Comparison of ENCODE assay signal across 23 cellular contexts in genomic region chr2:229571243-229571642, GRCh38.
DNase-seq lines count a peak whose midpoint lies in the region; ATAC-seq, FAIRE-seq and TF ChIP-seq lines count a peak whose summit lies in the region.
"Had no signal": no experiment of that assay in that cellular context is flagged by ENCODE, and none has a peak within 500 bp of the region (broad histone marks: within the 10 kb centered on the region; RNA-seq: fewer than 3 reads in every experiment).

No MANE protein-coding gene starts in this region.

- H3K4me1 Mint-ChIP-seq in H9: no peaks in the 10 kb centered on the region; a peak in 1 of 4 replicates

- no peak overlapping the region for H3K4me2 ChIP-seq in H9 (ENCODE audit: insufficient read depth, insufficient read length, low read length)

- no peak overlapping the region for H4K8ac ChIP-seq in H9 (replicated peaks; ENCODE audit: insufficient read length, low read depth, low read length)

- H3K4me3 Mint-ChIP-seq in H9: no peak overlapping the region

- FAIRE-seq in pancreas (lab: Jason Lieb, UNC): no peak
- FAIRE-seq: H54 had no signal

- no peak overlapping the region for H3K23ac ChIP-seq in H9 (ENCODE audit: insufficient read length, low read depth, low read length)

- no peaks in the 10 kb centered on the region for H3K27me3 Mint-ChIP-seq in H9 (ENCODE audit: low read depth)

- H4K91ac ChIP-seq in H9 (ENCODE audit: insufficient read length, low read depth, low read length): no peak overlapping the region

- no peak overlapping the region for H3K9ac ChIP-seq in H9 (ENCODE audit: extremely low read depth, insufficient read length, low read length)

- H3K79me1 ChIP-seq in H9 (ENCODE audit: insufficient read depth, low read depth, low read length, poor library complexity, severe bottlenecking): no peaks in the 10 kb centered on the region

- no peaks in the 10 kb centered on the region for H3K9me3 Mint-ChIP-seq in H9

- no peak overlapping the region for H3K27ac Mint-ChIP-seq in H9

- DNase-seq in NCI-H2171 treated with DMSO at 0.1 percent for 48 hours (lab: John Stamatoyannopoulos, UW): peak; percentile 10
- no peak for DNase-seq in NCI-H2171 (lab: John Stamatoyannopoulos, UW)
- DNase-seq in H9: no peak
- peak; percentile 22 for DNase-seq in RPMI7951 (ENCODE audit: low read depth)
- DNase-seq in occipital lobe (lab: John Stamatoyannopoulos, UW): peak; percentile 24
- no peak for DNase-seq in GM19238 (ENCODE audit: insufficient read length, low spot score)
- DNase-seq in pancreas: no peak
- DNase-seq: DMS153, DND-41, IMR-90, KG1, MG63, NCI-H1694 treated with DMSO at 0.1 percent for 48 hours, NCI-H2081, NCI-H345, NCI-H510A treated with DMSO at 0.1 percent for 48 hours, NCI-H774, SIG-M5 had no signal

- H3K36me3 ChIP-seq in pancreas: no peaks in the 10 kb centered on the region

- no peaks in the 10 kb centered on the region for H3K27me3 ChIP-seq in H9 (ENCODE audit: insufficient read depth, low read length)
- no peaks in the 10 kb centered on the region for H3K27me3 ChIP-seq in pancreas
- H3K27me3 ChIP-seq: MG63 had no signal

- H2BK120ac ChIP-seq in H9 (ENCODE audit: low read depth, low read length, poor library complexity, severe bottlenecking): no peak overlapping the region

- no peak for ATAC-seq in GM19452 (IDR thresholded peaks at IDR 0.05; ENCODE audit: unreplicated experiment)
- ATAC-seq in pancreas: no peak

- no peak overlapping the region for H2AK5ac ChIP-seq in H9 (ENCODE audit: insufficient read length, low read length)

- H2AFZ ChIP-seq in H9 (ENCODE audit: low read length): no peak overlapping the region

- H3K27ac ChIP-seq in H9 (ENCODE audit: insufficient read length, low read depth, low read length) (no peak overlapping the region), pancreas (no peak overlapping the region)
- H3K27ac ChIP-seq: 22Rv1, RWPE1, SK-N-MC had no signal

- no peak overlapping the region for H2BK15ac ChIP-seq in H9 (ENCODE audit: low read depth, low read length)

- no peak overlapping the region for H3K56ac ChIP-seq in H9 (ENCODE audit: insufficient read length, low read depth, low read length)

- no peak overlapping the region for H4K5ac ChIP-seq in H9 (ENCODE audit: insufficient read length, low read depth, low read length)

- H2BK12ac ChIP-seq in H9 (ENCODE audit: insufficient read length, low read depth, low read length): no peak overlapping the region

- no peak overlapping the region for H2BK20ac ChIP-seq in H9 (ENCODE audit: low read depth, low read length, poor library complexity, severe bottlenecking)

- no peak overlapping the region for H3T11ph ChIP-seq in H9 (ENCODE audit: low read length)

- intact Hi-C loops in pancreas (cut with DNase I): no loop called here

- no peaks in the 10 kb centered on the region for H4K20me1 ChIP-seq in H9 (ENCODE audit: control insufficient read depth, insufficient read depth, insufficient read length)

- H3K4me1 ChIP-seq in H9 (ENCODE audit: insufficient read depth, low read length) (no peaks in the 10 kb centered on the region), pancreas (no peaks in the 10 kb centered on the region)

- H3K14ac ChIP-seq in H9 (ENCODE audit: insufficient read depth, low read length): no peak overlapping the region

- H3K79me2 ChIP-seq in H9 (ENCODE audit: insufficient read depth, low read length): no peaks in the 10 kb centered on the region; the same call in 1 of the 2 replicates

- no peaks in the 10 kb centered on the region for H3K23me2 ChIP-seq in H9 (ENCODE audit: insufficient read length, low read depth, low read length, poor library complexity, severe bottlenecking)

- H3K4ac ChIP-seq in H9 (ENCODE audit: low read depth, low read length): no peak overlapping the region

- H3K18ac ChIP-seq in H9 (ENCODE audit: insufficient read length, low read depth, low read length): peak overlapping the region; percentile 35

- no CpG with 5 or more reads among the region's 7 CpGs for WGBS in H9 (ENCODE audit: extremely low coverage, insufficient read length, low lambda C conversion rate)
- 67 to 84% methylated on average over 7 of the region's 7 CpGs for WGBS in pancreas, 2 donors

- H3K4me3 ChIP-seq in pancreas: no peak overlapping the region
- H3K4me3 ChIP-seq: MG63, SK-N-MC had no signal

- H3K9me3 ChIP-seq in H9 (ENCODE audit: control insufficient read depth, low read depth, low read length) (no peaks in the 10 kb centered on the region), pancreas (no peaks in the 10 kb centered on the region)
- H3K9me3 ChIP-seq: MG63 had no signal

- TF ChIP-seq CTCF in H9 (conservative IDR thresholded peaks at IDR 0.05): no peak
- no peak for TF ChIP-seq CTCF in pancreas (IDR thresholded peaks at IDR 0.05)

- H3K36me3 Mint-ChIP-seq in H9 (ENCODE audit: insufficient read depth in 1 of 3, low read depth in 3 of 3): no peaks in the 10 kb centered on the region

- H2BK5ac ChIP-seq in H9 (ENCODE audit: insufficient read length, low read length): no peak overlapping the region

Comparison
In these comparisons a context has a peak if more than half of its experiments do, and no peak if none do; other contexts are left out.
1. DNase-seq: peak in NCI-H2171 treated with DMSO at 0.1 percent for 48 hours (single experiment), RPMI7951 (single experiment) and occipital lobe (single experiment); none in NCI-H2171 (single experiment), H9 (single experiment), GM19238 (single experiment) and pancreas (0 of 6).